ENCODE assay signal across 9 cellular contexts in the genomic region with DNA sequence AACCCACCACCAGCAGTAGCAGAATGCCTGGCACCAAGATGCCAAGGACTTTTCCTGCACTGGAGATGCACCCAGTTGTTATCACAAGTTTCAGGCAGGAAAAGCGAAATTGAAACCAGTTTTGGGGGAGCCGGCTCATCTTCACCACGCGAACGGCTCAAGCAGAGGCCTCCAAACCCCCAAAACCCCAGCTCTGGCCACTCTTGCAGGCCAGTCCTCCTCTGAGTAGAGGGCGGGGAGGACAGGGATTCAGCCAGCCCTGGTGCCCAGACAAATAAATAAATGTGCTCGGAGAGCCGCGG. TPM values are rescaled to one million over a fixed set of nuclear protein-coding genes. Genes with fewer than 3 reads are reported as not detected.
DNase-seq lines count a peak whose midpoint lies in the region; ATAC-seq, FAIRE-seq and TF ChIP-seq lines count a peak whose summit lies in the region.
"Had no signal": no experiment of that assay in that cellular context is flagged by ENCODE, and none has a peak within 500 bp of the region (broad histone marks: within the 10 kb centered on the region; RNA-seq: fewer than 3 reads in every experiment).

No MANE protein-coding gene starts in this region.

- FAIRE-seq in urothelium cell line (lab: Jason Lieb, UNC) = no peak
- FAIRE-seq: G401.6 had no signal

- peak; percentile 21 for ATAC-seq in activated CD8-positive, alpha-beta memory T cell treated with anti-CD3 and anti-CD28 coated beads, Interleukin-2, amount 10 ng/mL, durations not matched to agents 7 days and 5 days
- ATAC-seq in HG03159 (IDR thresholded peaks at IDR 0.05; ENCODE audit: unreplicated experiment) = peak; percentile 1

- peak overlapping the region; percentile 98 for H3K27ac Mint-ChIP-seq in activated CD8-positive, alpha-beta memory T cell treated with anti-CD3 and anti-CD28 coated beads, Interleukin-2, amount 10 ng/mL, durations not matched to agents 7 days and 5 days
- H3K27ac Mint-ChIP-seq in activated CD4-positive, alpha-beta T cell treated with anti-CD3 and anti-CD28 coated beads, Interleukin-2, amount 10 ng/mL, durations not matched to agents 24 days and 14 days = peak overlapping the region; percentile 91

- CTCF ChIA-PET in activated CD8-positive, alpha-beta memory T cell treated with anti-CD3 and anti-CD28 coated beads, Interleukin-2, amount 10 ng/mL, durations not matched to agents 7 days and 5 days (lab: Charles Lee) = interaction anchor here (1.0 to 9.3 kb wide), 18 partner anchors 7 to 1000 kb away, joined by 3 to 267 read pairs (median 6); partner anchors contain the start of genes YPEL4 and ZDHHC5

- peak overlapping the region; percentile 100 for H3K4me3 Mint-ChIP-seq in activated CD8-positive, alpha-beta memory T cell treated with anti-CD3 and anti-CD28 coated beads, Interleukin-2, amount 10 ng/mL, durations not matched to agents 7 days and 5 days
- H3K4me3 Mint-ChIP-seq in activated CD4-positive, alpha-beta T cell treated with anti-CD3 and anti-CD28 coated beads, Interleukin-2, amount 10 ng/mL, durations not matched to agents 24 days and 14 days = peak overlapping the region; percentile 99

- 0 to 3% (median 0%) methylated on average over 9 of the region's 9 CpGs for whole genome bisulfite sequencing in ovary, 3 donors

- intact Hi-C loops in activated CD4-positive, alpha-beta T cell treated with anti-CD3 and anti-CD28 coated beads, Interleukin-2, amount 10 ng/mL, durations not matched to agents 24 days and 14 days (cut with micrococcal nuclease) = loop anchor here (1.0 to 10.0 kb wide), 5 partner anchors 142 to 1578 kb away; partner anchors contain the start of genes FAM111A and ZFP91
- intact Hi-C loops in ovary (cut with DNase I) = loop anchor here in 3 of 4 donors (2.0 to 5.0 kb wide), 2 partner anchors 74 to 75 kb away; no protein-coding TSS in a partner anchor

- peak overlapping the region; percentile 78 to 85 for H3K27ac ChIP-seq in ovary

- H3K27me3 ChIP-seq in ovary = no peaks in the 10 kb centered on the region

- no peak for TF ChIP-seq POLR2A in ovary (IDR thresholded peaks at IDR 0.05)

- no peaks in the 10 kb centered on the region for H3K9me3 ChIP-seq in ovary

- no peaks in the 10 kb centered on the region for H3K27me3 Mint-ChIP-seq in activated CD8-positive, alpha-beta memory T cell treated with anti-CD3 and anti-CD28 coated beads, Interleukin-2, amount 10 ng/mL, durations not matched to agents 7 days and 5 days
- H3K27me3 Mint-ChIP-seq in activated CD4-positive, alpha-beta T cell treated with anti-CD3 and anti-CD28 coated beads, Interleukin-2, amount 10 ng/mL, durations not matched to agents 24 days and 14 days = no peaks in the 10 kb centered on the region

- peak; percentile 68 for DNase-seq in activated CD8-positive, alpha-beta memory T cell treated with anti-CD3 and anti-CD28 coated beads, Interleukin-2, amount 10 ng/mL, durations not matched to agents 7 days and 5 days
- DNase-seq in activated CD8-positive, alpha-beta memory T cell treated with anti-CD3 and anti-CD28 coated beads, Interleukin-2, amount 50 U/mL, for 48 hours = no peak
- peak; percentile 88 for DNase-seq in activated CD4-positive, alpha-beta T cell treated with anti-CD3 and anti-CD28 coated beads, Interleukin-2, amount 10 ng/mL, durations not matched to agents 24 days and 14 days
- DNase-seq in foreskin fibroblast (peak in 1 of 2 donors; percentile 23), ovary (no peak), NCI-H526 treated with DMSO at 0.1 percent for 48 hours (lab: John Stamatoyannopoulos, UW) (no peak), urothelium cell line (ENCODE audit: low spot score) (no peak)

- TF ChIP-seq CTCF in foreskin fibroblast (IDR thresholded peaks at IDR 0.05; ENCODE audit: low read depth, low read length) = no peak
- no peak for TF ChIP-seq CTCF in ovary (IDR thresholded peaks at IDR 0.05)

- peaks cover 35% of the 10 kb centered on the region for H3K4me1 Mint-ChIP-seq in activated CD8-positive, alpha-beta memory T cell treated with anti-CD3 and anti-CD28 coated beads, Interleukin-2, amount 10 ng/mL, durations not matched to agents 7 days and 5 days
- H3K4me1 Mint-ChIP-seq in activated CD4-positive, alpha-beta T cell treated with anti-CD3 and anti-CD28 coated beads, Interleukin-2, amount 10 ng/mL, durations not matched to agents 24 days and 14 days = peaks cover 45% of the 10 kb centered on the region

- TF ChIP-seq EP300 in ovary (IDR thresholded peaks at IDR 0.05) = no peak

- H3K4me3 ChIP-seq in foreskin fibroblast (ENCODE audit: low read depth in 1 of 2, low read length in 2 of 2) = peak overlapping the region; percentile 74 to 89
- peak overlapping the region; percentile 76 for H3K4me3 ChIP-seq in ovary

- H3K4me1 ChIP-seq in ovary (ENCODE audit: insufficient read depth) = peaks cover 10% of the 10 kb centered on the region

- H3K36me3 Mint-ChIP-seq in activated CD8-positive, alpha-beta memory T cell treated with anti-CD3 and anti-CD28 coated beads, Interleukin-2, amount 10 ng/mL, durations not matched to agents 7 days and 5 days = peaks cover 32% of the 10 kb centered on the region
- peaks cover 18% of the 10 kb centered on the region for H3K36me3 Mint-ChIP-seq in activated CD4-positive, alpha-beta T cell treated with anti-CD3 and anti-CD28 coated beads, Interleukin-2, amount 10 ng/mL, durations not matched to agents 24 days and 14 days (ENCODE audit: low read depth)

- no peaks in the 10 kb centered on the region for H3K36me3 ChIP-seq in ovary

- no peaks in the 10 kb centered on the region for H3K9me3 Mint-ChIP-seq in activated CD8-positive, alpha-beta memory T cell treated with anti-CD3 and anti-CD28 coated beads, Interleukin-2, amount 10 ng/mL, durations not matched to agents 7 days and 5 days (ENCODE audit: low read depth)
- no peaks in the 10 kb centered on the region for H3K9me3 Mint-ChIP-seq in activated CD4-positive, alpha-beta T cell treated with anti-CD3 and anti-CD28 coated beads, Interleukin-2, amount 10 ng/mL, durations not matched to agents 24 days and 14 days

RNA-seq across cellular contexts. Expression of gene UBE2L6, which starts 0.3 kb away (rescaled TPM):
- total RNA-seq in activated CD8-positive, alpha-beta memory T cell treated with anti-CD3 and anti-CD28 coated beads, Interleukin-2, amount 10 ng/mL, durations not matched to agents 7 days and 5 days = 100 to 1,000 TPM; 245 to 317 TPM
- total RNA-seq in activated CD4-positive, alpha-beta T cell treated with anti-CD3 and anti-CD28 coated beads, Interleukin-2, amount 10 ng/mL, durations not matched to agents 24 days and 14 days = 151 and 157 TPM in 2 replicates
- 10 to 100 TPM; 27.2 to 71.0 (median 59.7) TPM for total RNA-seq in ovary
- polyA plus RNA-seq in ovary = 100 to 1,000 TPM in 1 of 2 donors, 10 to 100 TPM in 1; 51.1 to 114 TPM

RNA-seq across cellular contexts. Expression of gene SMTNL1, which starts 29.8 kb away (rescaled TPM):
- not detected for total RNA-seq in activated CD8-positive, alpha-beta memory T cell treated with anti-CD3 and anti-CD28 coated beads, Interleukin-2, amount 10 ng/mL, durations not matched to agents 7 days and 5 days
- not detected in 2 replicates for total RNA-seq in activated CD4-positive, alpha-beta T cell treated with anti-CD3 and anti-CD28 coated beads, Interleukin-2, amount 10 ng/mL, durations not matched to agents 24 days and 14 days
- not detected for total RNA-seq in ovary
- polyA plus RNA-seq in ovary = not detected

RNA-seq across cellular contexts. Expression of gene SERPING1, which starts 30.3 kb away (rescaled TPM):
- total RNA-seq in activated CD8-positive, alpha-beta memory T cell treated with anti-CD3 and anti-CD28 coated beads, Interleukin-2, amount 10 ng/mL, durations not matched to agents 7 days and 5 days = not detected
- 0.14 and 0.28 TPM in 2 replicates for total RNA-seq in activated CD4-positive, alpha-beta T cell treated with anti-CD3 and anti-CD28 coated beads, Interleukin-2, amount 10 ng/mL, durations not matched to agents 24 days and 14 days
- 100 to 1,000 TPM; 454 to 906 (median 709) TPM for total RNA-seq in ovary
- polyA plus RNA-seq in ovary = 1,000 to 10,000 TPM in 1 of 2 donors, 100 to 1,000 TPM in 1; 731 to 2,358 TPM

RNA-seq across cellular contexts. Expression of gene TIMM10, which starts 36.6 kb away (rescaled TPM):
- total RNA-seq in activated CD8-positive, alpha-beta memory T cell treated with anti-CD3 and anti-CD28 coated beads, Interleukin-2, amount 10 ng/mL, durations not matched to agents 7 days and 5 days = 10 to 100 TPM; 74.5 to 92.9 TPM
- total RNA-seq in activated CD4-positive, alpha-beta T cell treated with anti-CD3 and anti-CD28 coated beads, Interleukin-2, amount 10 ng/mL, durations not matched to agents 24 days and 14 days = 108 and 112 TPM in 2 replicates
- total RNA-seq in ovary = 10 to 100 TPM; 23.4 to 42.0 (median 38.0) TPM
- 10 to 100 TPM; 32.0 to 36.2 TPM for polyA plus RNA-seq in ovary

RNA-seq across cellular contexts. Expression of gene SLC43A1, which starts 51.7 kb away (rescaled TPM):
- total RNA-seq in activated CD8-positive, alpha-beta memory T cell treated with anti-CD3 and anti-CD28 coated beads, Interleukin-2, amount 10 ng/mL, durations not matched to agents 7 days and 5 days = 10 to 100 TPM; 24.6 to 25.8 TPM
- total RNA-seq in activated CD4-positive, alpha-beta T cell treated with anti-CD3 and anti-CD28 coated beads, Interleukin-2, amount 10 ng/mL, durations not matched to agents 24 days and 14 days = 35.3 and 35.8 TPM in 2 replicates
- 10 to 100 TPM; 11.5 to 23.5 (median 18.6) TPM for total RNA-seq in ovary
- 10 to 100 TPM; 14.8 to 30.4 TPM for polyA plus RNA-seq in ovary

Comparison
In these comparisons a context has a peak if more than half of its experiments do, and no peak if none do; other contexts are left out.
1. DNase-seq: peak in activated CD8-positive, alpha-beta memory T cell treated with anti-CD3 and anti-CD28 coated beads, Interleukin-2, amount 10 ng/mL, durations not matched to agents 7 days and 5 days (single experiment) and activated CD4-positive, alpha-beta T cell treated with anti-CD3 and anti-CD28 coated beads, Interleukin-2, amount 10 ng/mL, durations not matched to agents 24 days and 14 days (single experiment); none in activated CD8-positive, alpha-beta memory T cell treated with anti-CD3 and anti-CD28 coated beads, Interleukin-2, amount 50 U/mL, for 48 hours (single experiment), ovary (0 of 5), NCI-H526 treated with DMSO at 0.1 percent for 48 hours (single experiment) and urothelium cell line (single experiment).
2. RNA of gene SERPING1, which starts 30.3 kb away (total RNA-seq): 454 to 906 TPM in ovary; 0.14 to 0.28 TPM in activated CD4-positive, alpha-beta T cell treated with anti-CD3 and anti-CD28 coated beads, Interleukin-2, amount 10 ng/mL, durations not matched to agents 24 days and 14 days and not detected in activated CD8-positive, alpha-beta memory T cell treated with anti-CD3 and anti-CD28 coated beads, Interleukin-2, amount 10 ng/mL, durations not matched to agents 7 days and 5 days; every median in the first group is over 100 times any median in the second.